Comparison of ENCODE assay signal across 27 cellular contexts in genomic region chr3:154225536-154225935, GRCh38.
"Had no signal": no experiment of that assay in that cellular context is flagged by ENCODE, and none has a peak within 500 bp of the region (broad histone marks: within the 10 kb centered on the region; RNA-seq: fewer than 3 reads in every experiment).

No MANE protein-coding gene starts in this region.

- H3K27me3 ChIP-seq: esophagus muscularis mucosa, foreskin keratinocyte, gastroesophageal sphincter, heart left ventricle, hepatocyte, left lung, suprapubic skin, transverse colon, upper lobe of right lung, uterus had no signal

- H3K36me3 Mint-ChIP-seq: naive B cell; natural killer cell treated with Interleukin-12 subunit alpha and Interleukin-12 subunit beta and Interleukin-15 and Interleukin-18, amount 100 ng/mL, for 72 hours had no signal

- H3K4me1 ChIP-seq: foreskin keratinocyte, suprapubic skin, uterus had no signal

- H3K27ac ChIP-seq: foreskin keratinocyte, hepatocyte, left lung, lower lobe of right lung, skin epidermis, suprapubic skin, upper lobe of right lung, uterus had no signal

- H3K9me3 Mint-ChIP-seq: dendritic cell treated with granulocyte-macrophage colony-stimulating factor and Interleukin-4, amounts not matched to agents 40 ng/mL and 50 ng/mL, for 4 days; endodermal cell; naive B cell; natural killer cell treated with Interleukin-12 subunit alpha and Interleukin-12 subunit beta and Interleukin-15 and Interleukin-18, amount 100 ng/mL, for 72 hours; stimulated activated naive CD8-positive, alpha-beta T cell treated with anti-CD3 and anti-CD28 coated beads, Interleukin-15, amount 100 ng/mL, for 72 hours had no signal

- H3K4me3 Mint-ChIP-seq: dendritic cell treated with granulocyte-macrophage colony-stimulating factor and Interleukin-4, amounts not matched to agents 40 ng/mL and 50 ng/mL, for 4 days; endodermal cell; naive B cell; natural killer cell treated with Interleukin-12 subunit alpha and Interleukin-12 subunit beta and Interleukin-15 and Interleukin-18, amount 100 ng/mL, for 72 hours; stimulated activated naive CD8-positive, alpha-beta T cell treated with anti-CD3 and anti-CD28 coated beads, Interleukin-15, amount 100 ng/mL, for 72 hours had no signal

- H3K9me3 ChIP-seq: esophagus muscularis mucosa, gastroesophageal sphincter, heart left ventricle, left lung, lower lobe of right lung, prostate gland, suprapubic skin, transverse colon, upper lobe of right lung, uterus had no signal

- H3K27ac Mint-ChIP-seq: dendritic cell treated with granulocyte-macrophage colony-stimulating factor and Interleukin-4, amounts not matched to agents 40 ng/mL and 50 ng/mL, for 4 days; endodermal cell; naive B cell; natural killer cell treated with Interleukin-12 subunit alpha and Interleukin-12 subunit beta and Interleukin-15 and Interleukin-18, amount 100 ng/mL, for 72 hours; stimulated activated naive CD8-positive, alpha-beta T cell treated with anti-CD3 and anti-CD28 coated beads, Interleukin-15, amount 100 ng/mL, for 72 hours had no signal

- H3K4me1 Mint-ChIP-seq: naive B cell; stimulated activated naive CD8-positive, alpha-beta T cell treated with anti-CD3 and anti-CD28 coated beads, Interleukin-15, amount 100 ng/mL, for 72 hours had no signal

- H3K36me3 ChIP-seq: left lung, lower lobe of right lung, prostate gland, transverse colon, upper lobe of right lung, uterus had no signal

- DNase-seq: effector CD8-positive, alpha-beta T cell; endodermal cell; foreskin keratinocyte; heart left ventricle; left cardiac atrium; left lung; lower lobe of right lung; naive B cell; nucleus accumbens; right cardiac atrium; stimulated activated CD4-positive, alpha-beta T cell treated with anti-CD3 and anti-CD28 coated beads, Interleukin-1b, Interleukin-23, amount 100 ng/mL, for 48 hours; stimulated activated CD4-positive, alpha-beta T cell treated with anti-CD3 and anti-CD28 coated beads, Interleukin-4, amount 100 ng/mL, for 1 hour; stimulated activated CD8-positive, alpha-beta memory T cell treated with anti-CD3 and anti-CD28 coated beads, Interleukin-4, amount 100 ng/mL, for 48 hours; stimulated activated naive CD4-positive, alpha-beta T cell; stimulated activated naive CD8-positive, alpha-beta T cell treated with anti-CD3 and anti-CD28 coated beads, Interleukin-15, amount 100 ng/mL, for 72 hours; transverse colon; upper lobe of right lung; uterus had no signal

- H3K27me3 Mint-ChIP-seq: dendritic cell treated with granulocyte-macrophage colony-stimulating factor and Interleukin-4, amounts not matched to agents 40 ng/mL and 50 ng/mL, for 4 days; natural killer cell treated with Interleukin-12 subunit alpha and Interleukin-12 subunit beta and Interleukin-15 and Interleukin-18, amount 100 ng/mL, for 72 hours; stimulated activated naive CD8-positive, alpha-beta T cell treated with anti-CD3 and anti-CD28 coated beads, Interleukin-15, amount 100 ng/mL, for 72 hours had no signal

- FAIRE-seq: endothelial cell of umbilical vein had no signal

- H3K4me3 ChIP-seq: esophagus muscularis mucosa, gastroesophageal sphincter, heart left ventricle, hepatocyte, left lung, lower lobe of right lung, prostate gland, skin epidermis, suprapubic skin, transverse colon, upper lobe of right lung, uterus had no signal
